ENCODE assay signal across 8 cellular contexts in the genomic region with DNA sequence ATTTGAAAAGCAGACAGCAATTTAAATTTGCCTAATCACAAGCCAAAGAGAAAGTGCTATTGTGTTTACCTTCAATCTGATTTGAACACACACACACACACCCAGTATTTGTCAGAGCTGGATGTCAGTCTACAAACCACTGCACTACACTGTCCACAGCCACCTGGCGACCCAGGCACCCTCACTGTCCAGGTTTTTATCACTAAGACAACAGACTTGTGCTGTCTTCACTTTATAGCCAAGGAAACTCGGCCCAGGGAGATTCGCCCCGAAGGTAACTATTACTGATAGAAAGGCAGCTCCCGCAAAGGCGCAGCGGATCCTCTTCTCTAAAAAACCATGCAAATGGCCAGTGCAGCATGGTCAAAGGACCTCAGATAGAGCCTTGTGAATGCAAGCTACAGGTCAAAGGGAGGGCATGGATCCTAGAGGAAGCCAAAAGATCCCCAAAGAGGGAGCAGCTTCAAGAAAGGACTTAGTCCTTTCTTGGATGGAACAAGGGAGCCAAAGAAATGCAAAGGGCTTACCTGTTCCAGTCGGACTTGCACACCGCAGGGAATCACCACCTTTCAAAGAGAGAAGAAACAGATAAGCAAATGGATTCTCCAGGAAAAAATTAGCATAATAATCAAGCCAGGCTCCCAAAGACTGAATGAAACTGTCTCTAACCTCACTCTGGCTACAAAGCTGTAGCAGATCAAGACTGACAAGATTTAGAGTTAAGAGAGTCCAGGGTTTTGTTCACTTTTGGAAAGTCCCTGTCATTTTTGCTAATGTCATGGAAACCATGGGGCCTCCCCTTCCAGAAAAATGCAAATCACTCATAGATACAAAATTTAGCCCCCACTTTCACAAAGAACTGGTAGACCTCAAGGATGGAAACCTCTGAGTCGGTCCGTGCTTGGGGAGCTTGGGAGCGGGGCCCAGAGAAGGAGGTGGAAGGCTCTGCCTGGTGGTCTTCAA.
DNase-seq lines count a peak whose midpoint lies in the region; ATAC-seq, FAIRE-seq and TF ChIP-seq lines count a peak whose summit lies in the region.

No MANE protein-coding gene starts in this region.

- 23% methylated on average over 11 of the region's 12 CpGs for whole genome bisulfite sequencing in HUES64

- H3K27ac ChIP-seq in HUES64 (ENCODE audit: low read depth, low read length), result peak overlapping the region; percentile 63; the same call in 1 of the 2 replicates
- H3K27ac ChIP-seq in kidney (ENCODE audit: low read depth in 2 of 2, low read length in 2 of 2), result peak overlapping the region; percentile 81 to 92

- H3K4me1 ChIP-seq in HUES64 (ENCODE audit: insufficient read depth, low read length) (peaks cover 28% of the 10 kb centered on the region), kidney (ENCODE audit: control insufficient read depth in 1 of 2, insufficient read depth in 1 of 2, low read depth in 1 of 2, low read length in 2 of 2) (peaks cover 53 to 68% of the 10 kb centered on the region in 2 donors)

- FAIRE-seq in kidney (lab: Jason Lieb, UNC), result no peak

- H3K9ac ChIP-seq in HUES64 (ENCODE audit: low read depth, low read length), result no peak overlapping the region
- H3K9ac ChIP-seq in kidney (ENCODE audit: low read length in 2 of 2), result peak overlapping the region in 1 of 2 donors; percentile 52

- TF ChIP-seq CTCF in kidney (IDR thresholded peaks at IDR 0.05; ENCODE audit: borderline replicate concordance, extremely low read depth, insufficient read depth), result no peak

- no peaks in the 10 kb centered on the region for H3K9me3 ChIP-seq in HUES64 (ENCODE audit: insufficient read depth, low read depth, low read length)
- H3K9me3 ChIP-seq in kidney (ENCODE audit: control insufficient read depth in 1 of 2, low read length in 2 of 2), result no peaks in the 10 kb centered on the region

- intact Hi-C loops in kidney (cut with DNase I), result no loop called here

- peaks cover 45% of the 10 kb centered on the region for H3K27me3 ChIP-seq in HUES64 (ENCODE audit: insufficient read depth, low read length)

- DNase-seq in CD1c-positive myeloid dendritic cell (ENCODE audit: extremely low spot score) (peak; percentile 59), kidney (no peak), NCI-H2227 (lab: John Stamatoyannopoulos, UW; ENCODE audit: unreplicated experiment) (no peak), T-helper 1 cell (no peak), EL (no peak)
- DNase-seq in stimulated activated CD4-positive, alpha-beta T cell treated with anti-CD3 and anti-CD28 coated beads, Interleukin-12 subunit alpha, Interleukin-12 subunit beta, amount 100 ng/mL, for 4 hours, result no peak

- ATAC-seq in GM21447 (IDR thresholded peaks at IDR 0.05; ENCODE audit: unreplicated experiment), result peak; percentile 68

- H3K4me3 ChIP-seq in HUES64 (ENCODE audit: low read length) (no peak overlapping the region), kidney (ENCODE audit: low read length in 2 of 2) (no peak overlapping the region)

- H3K36me3 ChIP-seq in HUES64 (ENCODE audit: insufficient read depth, low read length), result no peaks in the 10 kb centered on the region
- no peaks in the 10 kb centered on the region for H3K36me3 ChIP-seq in kidney (ENCODE audit: control insufficient read depth in 1 of 2, insufficient read depth in 2 of 2, low read length in 2 of 2)
